18 cellular contexts compared by ENCODE assay signal in genomic region chr7:94687810-94688209, GRCh38. TPM values are rescaled to one million over a fixed set of nuclear protein-coding genes. Genes with fewer than 3 reads are reported as not detected.
DNase-seq lines count a peak whose midpoint lies in the region; ATAC-seq, FAIRE-seq and TF ChIP-seq lines count a peak whose summit lies in the region.
"Had no signal": no experiment of that assay in that cellular context is flagged by ENCODE, and none has a peak within 500 bp of the region (broad histone marks: within the 10 kb centered on the region; RNA-seq: fewer than 3 reads in every experiment).

No MANE protein-coding gene starts in this region.

- peak overlapping the region; percentile 4 for H3K27ac Mint-ChIP-seq in astrocyte (ENCODE audit: unreplicated experiment)
- H3K27ac Mint-ChIP-seq: CD4-positive, alpha-beta T cell had no signal

- intact Hi-C loops in right cardiac atrium (cut with DNase I): no loop called here

- H3K4me2 ChIP-seq in GM23248 (ENCODE audit: unreplicated experiment) (no peak overlapping the region), astrocyte (ENCODE audit: low read length) (no peak overlapping the region), smooth muscle cell (no peak overlapping the region)

- H3K9me3 ChIP-seq in GM23248 (ENCODE audit: low read depth): no peaks in the 10 kb centered on the region
- H3K9me3 ChIP-seq in astrocyte (ENCODE audit: insufficient read depth, low read depth, low read length): no peaks in the 10 kb centered on the region
- H3K9me3 ChIP-seq in smooth muscle cell (replicated peaks; ENCODE audit: low read depth): no peaks in the 10 kb centered on the region
- no peaks in the 10 kb centered on the region for H3K9me3 ChIP-seq in right cardiac atrium (ENCODE audit: control insufficient read depth, low read length)
- H3K9me3 ChIP-seq: MG63 had no signal

- TF ChIP-seq CTCF in astrocyte (IDR thresholded peaks at IDR 0.05; ENCODE audit: insufficient read depth, low read depth, low read length): no peak
- TF ChIP-seq CTCF in smooth muscle cell (IDR thresholded peaks at IDR 0.05; ENCODE audit: borderline replicate concordance, insufficient read depth, poor library complexity, severe bottlenecking): no peak

- H3K9me2 ChIP-seq in GM23248 (ENCODE audit: insufficient read depth): no peaks in the 10 kb centered on the region

- no peaks in the 10 kb centered on the region for H3K79me2 ChIP-seq in GM23248 (ENCODE audit: insufficient read depth)
- H3K79me2 ChIP-seq in astrocyte (ENCODE audit: insufficient read depth, low read length): no peaks in the 10 kb centered on the region
- H3K79me2 ChIP-seq in smooth muscle cell (ENCODE audit: low read depth): no peaks in the 10 kb centered on the region

- ATAC-seq in HG02981 (IDR thresholded peaks at IDR 0.05; ENCODE audit: unreplicated experiment) (no peak), right cardiac atrium (no peak)

- no peak overlapping the region for H3K4me3 ChIP-seq in GM23248
- no peak overlapping the region for H3K4me3 ChIP-seq in astrocyte (ENCODE audit: insufficient read depth, low read depth, low read length)
- H3K4me3 ChIP-seq in smooth muscle cell: no peak overlapping the region
- H3K4me3 ChIP-seq in right cardiac atrium (ENCODE audit: low read length): no peak overlapping the region
- H3K4me3 ChIP-seq: MG63 had no signal

- H3F3A ChIP-seq in GM23248 (ENCODE audit: insufficient read depth) (no peaks in the 10 kb centered on the region), smooth muscle cell (ENCODE audit: low read depth) (no peaks in the 10 kb centered on the region)

- H4K20me1 ChIP-seq in GM23248 (ENCODE audit: insufficient read depth) (no peaks in the 10 kb centered on the region), astrocyte (ENCODE audit: insufficient read depth, low read length) (no peaks in the 10 kb centered on the region), smooth muscle cell (ENCODE audit: low read depth) (no peaks in the 10 kb centered on the region)

- H3K27me3 ChIP-seq in GM23248 (replicated peaks; ENCODE audit: insufficient read depth) (no peaks in the 10 kb centered on the region), astrocyte (ENCODE audit: insufficient read depth, low read length) (no peaks in the 10 kb centered on the region), smooth muscle cell (ENCODE audit: low read depth) (no peaks in the 10 kb centered on the region), right cardiac atrium (ENCODE audit: control insufficient read depth, insufficient read depth) (no peaks in the 10 kb centered on the region)
- H3K27me3 ChIP-seq: MG63 had no signal

- DNase-seq in GM23248 (peak; percentile 12), astrocyte (ENCODE audit: low read depth) (no peak), iris pigment epithelial cell (ENCODE audit: low read depth) (peak; percentile 75), smooth muscle cell (lab: John Stamatoyannopoulos, UW; ENCODE audit: unreplicated experiment) (no peak), right cardiac atrium (no peak)
- no peak for DNase-seq in NK-92 treated with Interleukin-12 subunit alpha and Interleukin-12 subunit beta, amount 100 ng/mL, for 24 hours (lab: John Stamatoyannopoulos, UW)
- DNase-seq: Calu3; CD4-positive, alpha-beta T cell; GOT3; KBM-7; MG63; NCI-H1092 treated with DMSO at 0.1 percent for 48 hours; NCI-H1694 treated with DMSO at 0.1 percent for 48 hours; NCI-H446 treated with DMSO at 0.1 percent for 48 hours; NCI-H748 treated with DMSO at 0.1 percent for 48 hours had no signal

- no peak overlapping the region for H3K27ac ChIP-seq in GM23248
- no peak overlapping the region for H3K27ac ChIP-seq in astrocyte (ENCODE audit: low read depth, low read length)
- H3K27ac ChIP-seq in smooth muscle cell (ENCODE audit: low read depth): no peak overlapping the region
- no peak overlapping the region for H3K27ac ChIP-seq in right cardiac atrium (ENCODE audit: low read length)

- H3K4me1 Mint-ChIP-seq in astrocyte (ENCODE audit: low read depth, unreplicated experiment): peaks cover 5% of the 10 kb centered on the region

- H2AFZ ChIP-seq in GM23248 (no peak overlapping the region), astrocyte (ENCODE audit: low read depth, low read length) (no peak overlapping the region), smooth muscle cell (ENCODE audit: low read depth) (peak overlapping the region; percentile 1)

- H3K4me3 Mint-ChIP-seq in astrocyte (ENCODE audit: unreplicated experiment): no peak overlapping the region
- H3K4me3 Mint-ChIP-seq: CD4-positive, alpha-beta T cell had no signal

- no peaks in the 10 kb centered on the region for H3K36me3 Mint-ChIP-seq in astrocyte (ENCODE audit: low read depth, unreplicated experiment)

- H3K9me3 Mint-ChIP-seq in astrocyte (ENCODE audit: unreplicated experiment): no peaks in the 10 kb centered on the region
- H3K9me3 Mint-ChIP-seq: CD4-positive, alpha-beta T cell had no signal

- 56 to 60% methylated on average over 2 of the region's 2 CpGs for WGBS in GM23248 (ENCODE audit: low coverage in 1 of 2, low lambda C conversion rate in 2 of 2, missing lambda C conversion rate in 2 of 2), 2 experiments
- 32% methylated on average over 2 of the region's 2 CpGs for WGBS in smooth muscle cell (ENCODE audit: low lambda C conversion rate)
- WGBS in right cardiac atrium: 56% methylated on average over 2 of the region's 2 CpGs

- in situ Hi-C loops in GM23248 (cut with MboI): no loop called here

- H3K4me1 ChIP-seq in GM23248 (ENCODE audit: insufficient read depth): no peaks in the 10 kb centered on the region
- no peaks in the 10 kb centered on the region for H3K4me1 ChIP-seq in astrocyte (ENCODE audit: insufficient read depth, low read length)
- H3K4me1 ChIP-seq in smooth muscle cell (ENCODE audit: low read depth): peaks cover 2% of the 10 kb centered on the region
- H3K4me1 ChIP-seq in right cardiac atrium (ENCODE audit: control insufficient read depth, insufficient read depth, low read length): no peaks in the 10 kb centered on the region

- no peak for FAIRE-seq in astrocyte (lab: Jason Lieb, UNC)
- FAIRE-seq: G401.6, GM19239 had no signal

- H3K9ac ChIP-seq in GM23248 (no peak overlapping the region), astrocyte (ENCODE audit: low read length) (no peak overlapping the region), smooth muscle cell (ENCODE audit: low read depth) (no peak overlapping the region)

- H3K36me3 ChIP-seq in GM23248 (ENCODE audit: low read depth): no peaks in the 10 kb centered on the region
- no peaks in the 10 kb centered on the region for H3K36me3 ChIP-seq in astrocyte (ENCODE audit: insufficient read depth, low read length)
- no peaks in the 10 kb centered on the region for H3K36me3 ChIP-seq in smooth muscle cell (ENCODE audit: low read depth)
- H3K36me3 ChIP-seq: MG63 had no signal

- H3K27me3 Mint-ChIP-seq in astrocyte (ENCODE audit: low read depth, unreplicated experiment): no peaks in the 10 kb centered on the region

RNA-seq across cellular contexts. Expression of gene SGCE, which starts 31.9 kb away (rescaled TPM):
- 70.4 and 71.4 TPM in 2 replicates for total RNA-seq in GM23248 (2014; rRNA removed; shearing (Covaris generic))
- 120 and 130 TPM in 2 replicates for polyA plus RNA-seq in GM23248 (2016; fragmentation: Nextera tagmentation; extraction: Ambion mirVana)
- total RNA-seq in astrocyte: 33.4 and 38.3 TPM in 2 replicates
- 114 and 123 TPM in 2 replicates for total RNA-seq in smooth muscle cell
- polyA plus RNA-seq in smooth muscle cell: 87.1 and 96.1 TPM in 2 replicates
- total RNA-seq in right cardiac atrium: 10 to 100 TPM; 40.2 to 44.6 (median 43.0) TPM
- 41.1 TPM for polyA plus RNA-seq in right cardiac atrium

Comparison
In these comparisons a context has a peak if more than half of its experiments do, and no peak if none do; other contexts are left out.
1. DNase-seq: peak in GM23248 (single experiment) and iris pigment epithelial cell (single experiment); none in astrocyte (single experiment), smooth muscle cell (single experiment), NK-92 treated with Interleukin-12 subunit alpha and Interleukin-12 subunit beta, amount 100 ng/mL, for 24 hours (single experiment) and right cardiac atrium (0 of 3).